15 cellular contexts compared by ENCODE assay signal in the genomic region with DNA sequence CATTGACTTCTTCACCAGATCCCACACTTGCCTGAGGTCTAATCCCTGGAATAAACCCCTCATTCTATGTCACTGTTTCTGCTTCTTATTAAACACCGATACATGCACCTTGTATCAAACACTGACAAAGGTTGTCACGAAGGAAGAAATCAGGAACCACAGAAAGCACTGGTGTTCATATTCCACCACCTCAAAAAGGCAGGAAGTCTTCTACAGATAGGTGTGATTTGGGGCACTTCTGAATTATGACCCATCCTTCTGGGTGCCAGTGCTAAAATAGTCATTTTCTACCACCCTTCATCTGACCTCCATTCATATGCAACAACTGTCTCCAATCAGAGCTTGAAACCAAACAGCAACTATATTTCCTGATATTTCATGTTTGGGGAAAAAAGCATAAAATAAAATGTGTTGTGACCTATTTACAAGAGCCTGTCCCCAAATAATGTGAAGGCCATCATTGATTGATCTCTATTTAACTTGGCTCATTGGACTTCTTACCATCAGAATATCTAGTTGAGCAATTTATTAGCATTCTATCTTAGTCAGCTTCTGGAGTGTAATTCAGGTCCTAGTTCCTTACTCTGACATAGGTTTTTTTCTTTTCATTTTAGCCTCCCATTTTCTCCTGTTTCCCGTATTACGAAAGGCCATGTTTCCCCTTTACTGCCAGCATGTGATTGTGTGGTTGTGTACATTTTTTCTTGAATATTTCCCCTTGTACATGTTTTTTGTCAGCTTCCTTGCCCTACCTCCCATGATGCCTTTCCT. TPM values are rescaled to one million over a fixed set of nuclear protein-coding genes. Genes with fewer than 3 reads are reported as not detected.
A peak's percentile ranks its signal among the peaks of the same experiment; 100 is the strongest.
DNase-seq lines count a peak whose midpoint lies in the region; ATAC-seq and TF ChIP-seq lines count a peak whose summit lies in the region.
"Had no signal": no experiment of that assay in that cellular context is flagged by ENCODE, and none has a peak within 500 bp of the region (broad histone marks: within the 10 kb centered on the region; RNA-seq: fewer than 3 reads in every experiment).

No MANE protein-coding gene starts in this region.

- intact Hi-C loops in activated CD8-positive, alpha-beta T cell treated with anti-CD3 and anti-CD28 coated beads for 36 hours (cut with micrococcal nuclease): no loop called here
- intact Hi-C loops in right lobe of liver (cut with DNase I): no loop called here

- DNase-seq in AML-193 (lab: John Stamatoyannopoulos, UW): peak; percentile 60 to 67
- DNase-seq in HL-60 (ENCODE audit: low read depth in 1 of 2, low spot score in 1 of 2): peak; percentile 46 to 54
- DNase-seq in activated CD8-positive, alpha-beta T cell treated with anti-CD3 and anti-CD28 coated beads for 36 hours: no peak
- no peak for DNase-seq in right lobe of liver
- no peak for DNase-seq in cerebellar nuclear complex (lab: John Stamatoyannopoulos, UW)
- no peak for DNase-seq in nephron progenitor cell
- no peak for DNase-seq in Karpas-422
- DNase-seq: activated T-cell treated with anti-CD3 and anti-CD28 coated beads, Interleukin-2, amount 50 U/mL, for 4 hours; cortex of kidney; DMS 273 treated with DMSO at 0.1 percent for 48 hours; NCI-H2081; stimulated activated naive CD4-positive, alpha-beta T cell treated with Interleukin-2 at 50 U/mL for 16 hours had no signal

- POLR2A ChIA-PET in activated CD8-positive, alpha-beta T cell treated with anti-CD3 and anti-CD28 coated beads for 36 hours (lab: Charles Lee): interaction anchor here (0.6 to 1.1 kb wide), 2 partner anchors 55 to 154 kb away, joined by 3 read pairs; no protein-coding TSS in a partner anchor

- peaks cover 10% of the 10 kb centered on the region for H3K4me1 Mint-ChIP-seq in activated CD8-positive, alpha-beta T cell treated with anti-CD3 and anti-CD28 coated beads for 36 hours (ENCODE audit: low read depth)
- peaks cover 6% of the 10 kb centered on the region for H3K4me1 Mint-ChIP-seq in nephron progenitor cell

- peaks cover 1% of the 10 kb centered on the region for H3K9me3 Mint-ChIP-seq in activated CD8-positive, alpha-beta T cell treated with anti-CD3 and anti-CD28 coated beads for 36 hours
- peaks cover under 1% of the 10 kb centered on the region for H3K9me3 Mint-ChIP-seq in nephron progenitor cell

- H3K79me2 ChIP-seq in Karpas-422 (ENCODE audit: low read length): no peaks in the 10 kb centered on the region

- H3K27me3 Mint-ChIP-seq in activated CD8-positive, alpha-beta T cell treated with anti-CD3 and anti-CD28 coated beads for 36 hours: no peaks in the 10 kb centered on the region
- H3K27me3 Mint-ChIP-seq in nephron progenitor cell (ENCODE audit: low read depth, poor library complexity): peaks cover 9% of the 10 kb centered on the region

- no peaks in the 10 kb centered on the region for H3K9me2 ChIP-seq in Karpas-422 (replicated peaks; ENCODE audit: insufficient read depth, low read length)

- no peak overlapping the region for H3K9ac ChIP-seq in Karpas-422 (ENCODE audit: low read length)

- peaks cover 0 to 50% (median 18%) of the 10 kb centered on the region in 4 donors for H3K4me1 ChIP-seq in right lobe of liver
- no peaks in the 10 kb centered on the region for H3K4me1 ChIP-seq in Karpas-422 (ENCODE audit: low read length)

- H2AFZ ChIP-seq in Karpas-422 (ENCODE audit: low read length): no peak overlapping the region

- H3K36me3 Mint-ChIP-seq in activated CD8-positive, alpha-beta T cell treated with anti-CD3 and anti-CD28 coated beads for 36 hours (ENCODE audit: low read depth): peaks cover 14% of the 10 kb centered on the region
- peaks cover 11% of the 10 kb centered on the region for H3K36me3 Mint-ChIP-seq in nephron progenitor cell (ENCODE audit: low read depth)

- H3K9me3 ChIP-seq in right lobe of liver (no peaks in the 10 kb centered on the region), Karpas-422 (ENCODE audit: low read length) (no peaks in the 10 kb centered on the region)

- H3K4me3 ChIP-seq in HL-60 (replicated peaks; ENCODE audit: insufficient read depth, low read length) (no peak overlapping the region), right lobe of liver (no peak overlapping the region), Karpas-422 (ENCODE audit: low read length) (no peak overlapping the region)
- H3K4me3 ChIP-seq: esophagus muscularis mucosa had no signal

- peak; percentile 30 for ATAC-seq in activated CD8-positive, alpha-beta T cell treated with anti-CD3 and anti-CD28 coated beads for 36 hours
- ATAC-seq in right lobe of liver (peak; percentile 58 to 76 (median 68)), GM18870 (IDR thresholded peaks at IDR 0.05; ENCODE audit: unreplicated experiment) (no peak)
- ATAC-seq: activated T-cell treated with anti-CD3 and anti-CD28 coated beads, Interleukin-2, amount 50 U/mL, for 4 hours had no signal

- CTCF ChIA-PET in activated CD8-positive, alpha-beta T cell treated with anti-CD3 and anti-CD28 coated beads for 36 hours (lab: Charles Lee): interaction anchor here (2.2 kb wide), 1 partner anchor 9 kb away, joined by 7 read pairs; no protein-coding TSS in a partner anchor

- no peak for TF ChIP-seq POLR2A in right lobe of liver (IDR thresholded peaks at IDR 0.05)

- no peak overlapping the region; the same call in 1 of the 2 replicates for H3K27ac ChIP-seq in HL-60 (replicated peaks)
- peak overlapping the region; percentile 41 to 86 (median 73) for H3K27ac ChIP-seq in right lobe of liver
- no peak overlapping the region for H3K27ac ChIP-seq in Karpas-422 (ENCODE audit: low read length)
- H3K27ac ChIP-seq: esophagus muscularis mucosa, RWPE1 had no signal

- no peak overlapping the region for H3K27ac Mint-ChIP-seq in activated CD8-positive, alpha-beta T cell treated with anti-CD3 and anti-CD28 coated beads for 36 hours
- no peak overlapping the region for H3K27ac Mint-ChIP-seq in nephron progenitor cell

- H3K27me3 ChIP-seq in HL-60 (ENCODE audit: insufficient read depth, poor library complexity, severe bottlenecking): no peaks in the 10 kb centered on the region
- H3K27me3 ChIP-seq in right lobe of liver: no peaks in the 10 kb centered on the region
- no peaks in the 10 kb centered on the region for H3K27me3 ChIP-seq in Karpas-422 (ENCODE audit: low read length)
- H3K27me3 ChIP-seq: esophagus muscularis mucosa had no signal

- H3K36me3 ChIP-seq in right lobe of liver (peaks cover 0 to 12% (median 2%) of the 10 kb centered on the region in 4 donors), Karpas-422 (ENCODE audit: insufficient read depth, low read length) (no peaks in the 10 kb centered on the region)

- no peak overlapping the region for H3K4me3 Mint-ChIP-seq in activated CD8-positive, alpha-beta T cell treated with anti-CD3 and anti-CD28 coated beads for 36 hours
- H3K4me3 Mint-ChIP-seq in nephron progenitor cell: no peak overlapping the region
- H3K4me3 Mint-ChIP-seq: activated T-cell treated with anti-CD3 and anti-CD28 coated beads, Interleukin-2, amount 50 U/mL, for 4 hours had no signal

- no peak overlapping the region for H3K4me2 ChIP-seq in Karpas-422 (ENCODE audit: low read depth, low read length, poor library complexity, severe bottlenecking)

- no peaks in the 10 kb centered on the region for H4K20me1 ChIP-seq in Karpas-422 (ENCODE audit: insufficient read depth, low read depth, low read length)

- TF ChIP-seq CTCF in HL-60 (IDR thresholded peaks at IDR 0.05; ENCODE audit: insufficient read depth, low read length) (no peak), right lobe of liver (IDR thresholded peaks at IDR 0.05) (no peak), nephron progenitor cell (IDR thresholded peaks at IDR 0.05) (no peak)
- no peak for TF ChIP-seq CTCF in activated CD8-positive, alpha-beta T cell treated with anti-CD3 and anti-CD28 coated beads for 36 hours (IDR thresholded peaks at IDR 0.05)

- 29% methylated on average over 4 of the region's 4 CpGs for WGBS in right lobe of liver (ENCODE audit: insufficient coverage, low coverage, low lambda C conversion rate, missing lambda C conversion rate)

RNA-seq across cellular contexts. Expression of a gene that starts 43.1 kb away (rescaled TPM):
- total RNA-seq in activated CD8-positive, alpha-beta T cell treated with anti-CD3 and anti-CD28 coated beads for 36 hours: 10 to 100 TPM; 10.8 to 12.9 TPM
- 10 to 100 TPM in 5 of 6 experiments, 1 to 10 TPM in 1; 7.7 to 22.3 (median 16.3) TPM for total RNA-seq in right lobe of liver
- 1.1 and 3.5 TPM in 2 replicates for total RNA-seq in Karpas-422 (2014; rRNA removed; shearing (Covaris generic); ENCODE audit: low replicate concordance)

Comparison
In these comparisons a context has a peak if more than half of its experiments do, and no peak if none do; other contexts are left out.
1. DNase-seq: peak in AML-193 (2 of 2) and HL-60 (2 of 2); none in activated CD8-positive, alpha-beta T cell treated with anti-CD3 and anti-CD28 coated beads for 36 hours (single experiment), right lobe of liver (0 of 3), cerebellar nuclear complex (0 of 2), nephron progenitor cell (single experiment) and Karpas-422 (single experiment).
2. H3K27ac ChIP-seq: peak in right lobe of liver (3 of 3); none in HL-60 (single experiment) and Karpas-422 (single experiment).